18 cellular contexts compared by ENCODE assay signal in the genomic region with DNA sequence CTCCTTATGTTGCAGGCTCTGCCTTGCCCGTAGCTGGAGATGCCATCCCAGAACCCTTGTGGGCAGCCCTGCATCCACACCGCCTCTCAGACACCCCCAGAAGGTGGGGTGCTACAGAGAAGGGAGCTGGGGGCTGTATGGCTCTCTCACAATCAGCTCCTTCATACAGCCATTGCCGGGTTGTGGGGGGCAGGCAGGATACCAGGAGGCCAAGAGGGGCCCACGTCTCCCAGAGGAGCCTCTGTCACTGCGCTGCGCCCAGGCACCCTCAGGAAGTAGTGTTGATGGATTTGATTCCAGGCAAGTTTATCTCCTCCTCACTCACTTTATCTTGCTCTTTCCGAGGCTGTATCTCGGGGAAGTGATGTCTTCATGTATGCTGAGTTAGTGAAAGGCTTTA.
DNase-seq lines count a peak whose midpoint lies in the region; ATAC-seq and TF ChIP-seq lines count a peak whose summit lies in the region.
"Had no signal": no experiment of that assay in that cellular context is flagged by ENCODE, and none has a peak within 500 bp of the region (broad histone marks: within the 10 kb centered on the region; RNA-seq: fewer than 3 reads in every experiment).

No MANE protein-coding gene starts in this region.

- POLR2A ChIA-PET in activated CD4-positive, alpha-beta T cell treated with anti-CD3 and anti-CD28 coated beads for 36 hours (lab: Charles Lee), result no interaction called here

- ATAC-seq in activated CD4-positive, alpha-beta T cell treated with anti-CD3 and anti-CD28 coated beads for 36 hours, result no peak
- ATAC-seq in right cardiac atrium (peak in 1 of 2 donors; percentile 10), lower lobe of right lung (no peak)

- no peaks in the 10 kb centered on the region for H3K4me1 ChIP-seq in right cardiac atrium (ENCODE audit: control insufficient read depth, insufficient read depth, low read length)
- H3K4me1 ChIP-seq in left ventricle myocardium inferior, result peaks cover 5% of the 10 kb centered on the region
- H3K4me1 ChIP-seq in lower lobe of right lung, result peaks cover 12% of the 10 kb centered on the region
- H3K4me1 ChIP-seq in testis, result peaks cover 24% of the 10 kb centered on the region
- no peaks in the 10 kb centered on the region for H3K4me1 ChIP-seq in effector memory CD4-positive, alpha-beta T cell (ENCODE audit: control insufficient read depth, insufficient read depth, low read length, poor library complexity, severe bottlenecking)

- intact Hi-C loops in activated CD4-positive, alpha-beta T cell treated with anti-CD3 and anti-CD28 coated beads, Interleukin-2, amount 10 ng/mL, durations not matched to agents 24 days and 14 days (cut with micrococcal nuclease), result no loop called here
- intact Hi-C loops in activated CD4-positive, alpha-beta T cell treated with anti-CD3 and anti-CD28 coated beads for 36 hours (cut with DNase I, micrococcal nuclease), result no loop called here
- intact Hi-C loops in right cardiac atrium (cut with DNase I) (loop anchor here in 2 of 4 donors (2.0 to 5.0 kb wide), 2 partner anchors 33 to 34 kb away; no protein-coding TSS in a partner anchor), left ventricle myocardium inferior (cut with micrococcal nuclease) (no loop called here), lower lobe of right lung (cut with DNase I) (no loop called here), testis (cut with DNase I; ENCODE audit: low total_unique reads) (no loop called here)

- H3K27ac Mint-ChIP-seq in activated CD4-positive, alpha-beta T cell treated with anti-CD3 and anti-CD28 coated beads, Interleukin-2, amount 10 ng/mL, durations not matched to agents 24 days and 14 days, result no peak overlapping the region
- no peak overlapping the region for H3K27ac Mint-ChIP-seq in activated CD4-positive, alpha-beta T cell treated with anti-CD3 and anti-CD28 coated beads for 36 hours
- H3K27ac Mint-ChIP-seq: CD14-positive monocyte; CD4-positive, alpha-beta memory T cell had no signal

- no peak overlapping the region for H3K4me3 Mint-ChIP-seq in activated CD4-positive, alpha-beta T cell treated with anti-CD3 and anti-CD28 coated beads, Interleukin-2, amount 10 ng/mL, durations not matched to agents 24 days and 14 days
- H3K4me3 Mint-ChIP-seq in activated CD4-positive, alpha-beta T cell treated with anti-CD3 and anti-CD28 coated beads for 36 hours, result no peak overlapping the region
- H3K4me3 Mint-ChIP-seq: CD14-positive monocyte; CD4-positive, alpha-beta memory T cell had no signal

- CTCF ChIA-PET in activated CD4-positive, alpha-beta T cell treated with anti-CD3 and anti-CD28 coated beads for 36 hours (lab: Charles Lee), result no interaction called here

- no peaks in the 10 kb centered on the region for H3K27me3 ChIP-seq in right cardiac atrium (ENCODE audit: control insufficient read depth, insufficient read depth)
- peaks cover 51% of the 10 kb centered on the region for H3K27me3 ChIP-seq in left ventricle myocardium inferior (ENCODE audit: low read depth)
- H3K27me3 ChIP-seq in lower lobe of right lung (ENCODE audit: low read depth), result no peaks in the 10 kb centered on the region
- H3K27me3 ChIP-seq in testis, result no peaks in the 10 kb centered on the region
- H3K27me3 ChIP-seq in effector memory CD4-positive, alpha-beta T cell (replicated peaks; ENCODE audit: control insufficient read depth, insufficient read depth, low read length, poor library complexity, severe bottlenecking), result no peaks in the 10 kb centered on the region
- H3K27me3 ChIP-seq: BLaER1 had no signal

- no peak for TF ChIP-seq POLR2A in testis (IDR thresholded peaks at IDR 0.05)

- 27% methylated on average over 8 of the region's 8 CpGs for WGBS in right cardiac atrium
- 64 to 70% methylated on average over 5 to 8 of the region's 8 CpGs for WGBS in testis, 2 donors

- no peaks in the 10 kb centered on the region for H3K36me3 ChIP-seq in left ventricle myocardium inferior
- H3K36me3 ChIP-seq in lower lobe of right lung, result no peaks in the 10 kb centered on the region
- no peaks in the 10 kb centered on the region for H3K36me3 ChIP-seq in testis (ENCODE audit: low read depth, missing control alignments)
- H3K36me3 ChIP-seq in effector memory CD4-positive, alpha-beta T cell (ENCODE audit: control insufficient read depth, insufficient read depth, low read length), result no peaks in the 10 kb centered on the region
- H3K36me3 ChIP-seq: BLaER1 had no signal

- peak overlapping the region; percentile 71 for H3K27ac ChIP-seq in right cardiac atrium (ENCODE audit: low read length)
- no peak overlapping the region for H3K27ac ChIP-seq in left ventricle myocardium inferior (replicated peaks)
- peak overlapping the region; percentile 8 for H3K27ac ChIP-seq in lower lobe of right lung
- H3K27ac ChIP-seq in testis, result peak overlapping the region; percentile 37 to 52
- no peak overlapping the region for H3K27ac ChIP-seq in effector memory CD4-positive, alpha-beta T cell (ENCODE audit: insufficient read depth, low read length, poor library complexity, severe bottlenecking)
- H3K27ac ChIP-seq: BLaER1, GM23248, HL-60 had no signal

- no peaks in the 10 kb centered on the region for H3K9me3 ChIP-seq in right cardiac atrium (ENCODE audit: control insufficient read depth, low read length)
- H3K9me3 ChIP-seq in left ventricle myocardium inferior (replicated peaks), result no peaks in the 10 kb centered on the region
- no peaks in the 10 kb centered on the region for H3K9me3 ChIP-seq in lower lobe of right lung
- H3K9me3 ChIP-seq in testis, result no peaks in the 10 kb centered on the region
- H3K9me3 ChIP-seq in effector memory CD4-positive, alpha-beta T cell (ENCODE audit: control insufficient read depth, low read length), result no peaks in the 10 kb centered on the region
- H3K9me3 ChIP-seq: BLaER1 had no signal

- H3K36me3 Mint-ChIP-seq in activated CD4-positive, alpha-beta T cell treated with anti-CD3 and anti-CD28 coated beads, Interleukin-2, amount 10 ng/mL, durations not matched to agents 24 days and 14 days (ENCODE audit: low read depth), result no peaks in the 10 kb centered on the region
- H3K36me3 Mint-ChIP-seq in activated CD4-positive, alpha-beta T cell treated with anti-CD3 and anti-CD28 coated beads for 36 hours (ENCODE audit: low read depth), result no peaks in the 10 kb centered on the region
- H3K36me3 Mint-ChIP-seq: CD14-positive monocyte; CD4-positive, alpha-beta memory T cell had no signal

- peaks cover 5% of the 10 kb centered on the region for H3K27me3 Mint-ChIP-seq in activated CD4-positive, alpha-beta T cell treated with anti-CD3 and anti-CD28 coated beads, Interleukin-2, amount 10 ng/mL, durations not matched to agents 24 days and 14 days
- H3K27me3 Mint-ChIP-seq in activated CD4-positive, alpha-beta T cell treated with anti-CD3 and anti-CD28 coated beads for 36 hours, result peaks cover 4% of the 10 kb centered on the region

- H3K4me3 ChIP-seq in right cardiac atrium (ENCODE audit: low read length) (no peak overlapping the region), left ventricle myocardium inferior (no peak overlapping the region), lower lobe of right lung (no peak overlapping the region), testis (no peak overlapping the region)
- H3K4me3 ChIP-seq in effector memory CD4-positive, alpha-beta T cell (ENCODE audit: insufficient read depth, low read depth, low read length, poor library complexity, severe bottlenecking), result no peak overlapping the region
- H3K4me3 ChIP-seq: BLaER1, GM23248 had no signal

- no peaks in the 10 kb centered on the region for H3K4me1 Mint-ChIP-seq in activated CD4-positive, alpha-beta T cell treated with anti-CD3 and anti-CD28 coated beads, Interleukin-2, amount 10 ng/mL, durations not matched to agents 24 days and 14 days
- H3K4me1 Mint-ChIP-seq in activated CD4-positive, alpha-beta T cell treated with anti-CD3 and anti-CD28 coated beads for 36 hours, result no peaks in the 10 kb centered on the region
- H3K4me1 Mint-ChIP-seq: CD14-positive monocyte; CD4-positive, alpha-beta memory T cell had no signal

- peak; percentile 38 for DNase-seq in activated CD4-positive, alpha-beta T cell treated with anti-CD3 and anti-CD28 coated beads, Interleukin-2, amount 10 ng/mL, durations not matched to agents 24 days and 14 days
- no peak for DNase-seq in activated CD4-positive, alpha-beta T cell treated with anti-CD3 and anti-CD28 coated beads for 36 hours
- DNase-seq in right cardiac atrium (no peak), left ventricle myocardium inferior (no peak), lower lobe of right lung (no peak), testis (no peak), epidermal melanocyte (ENCODE audit: insufficient read length, low spot score) (no peak)
- DNase-seq in effector memory CD4-positive, alpha-beta T cell, result no peak
- DNase-seq: 8988T; CD4-positive, alpha-beta memory T cell; DMS153; DMS79; GDM1; GM23248; HCEC 1CT had no signal

- TF ChIP-seq CTCF in left ventricle myocardium inferior (IDR thresholded peaks at IDR 0.05; ENCODE audit: borderline replicate concordance) (no peak), lower lobe of right lung (IDR thresholded peaks at IDR 0.05) (no peak), testis (IDR thresholded peaks at IDR 0.05) (no peak)

- H3K9me3 Mint-ChIP-seq in activated CD4-positive, alpha-beta T cell treated with anti-CD3 and anti-CD28 coated beads, Interleukin-2, amount 10 ng/mL, durations not matched to agents 24 days and 14 days, result no peaks in the 10 kb centered on the region
- H3K9me3 Mint-ChIP-seq in activated CD4-positive, alpha-beta T cell treated with anti-CD3 and anti-CD28 coated beads for 36 hours (ENCODE audit: low read depth), result no peaks in the 10 kb centered on the region
- H3K9me3 Mint-ChIP-seq: CD14-positive monocyte; CD4-positive, alpha-beta memory T cell had no signal

Comparison
In these comparisons a context has a peak if more than half of its experiments do, and no peak if none do; other contexts are left out.
1. H3K27ac ChIP-seq: peak in right cardiac atrium (single experiment), lower lobe of right lung (single experiment) and testis (2 of 2); none in left ventricle myocardium inferior (single experiment) and effector memory CD4-positive, alpha-beta T cell (single experiment).